8 cellular contexts compared by ENCODE assay signal in the genomic region with DNA sequence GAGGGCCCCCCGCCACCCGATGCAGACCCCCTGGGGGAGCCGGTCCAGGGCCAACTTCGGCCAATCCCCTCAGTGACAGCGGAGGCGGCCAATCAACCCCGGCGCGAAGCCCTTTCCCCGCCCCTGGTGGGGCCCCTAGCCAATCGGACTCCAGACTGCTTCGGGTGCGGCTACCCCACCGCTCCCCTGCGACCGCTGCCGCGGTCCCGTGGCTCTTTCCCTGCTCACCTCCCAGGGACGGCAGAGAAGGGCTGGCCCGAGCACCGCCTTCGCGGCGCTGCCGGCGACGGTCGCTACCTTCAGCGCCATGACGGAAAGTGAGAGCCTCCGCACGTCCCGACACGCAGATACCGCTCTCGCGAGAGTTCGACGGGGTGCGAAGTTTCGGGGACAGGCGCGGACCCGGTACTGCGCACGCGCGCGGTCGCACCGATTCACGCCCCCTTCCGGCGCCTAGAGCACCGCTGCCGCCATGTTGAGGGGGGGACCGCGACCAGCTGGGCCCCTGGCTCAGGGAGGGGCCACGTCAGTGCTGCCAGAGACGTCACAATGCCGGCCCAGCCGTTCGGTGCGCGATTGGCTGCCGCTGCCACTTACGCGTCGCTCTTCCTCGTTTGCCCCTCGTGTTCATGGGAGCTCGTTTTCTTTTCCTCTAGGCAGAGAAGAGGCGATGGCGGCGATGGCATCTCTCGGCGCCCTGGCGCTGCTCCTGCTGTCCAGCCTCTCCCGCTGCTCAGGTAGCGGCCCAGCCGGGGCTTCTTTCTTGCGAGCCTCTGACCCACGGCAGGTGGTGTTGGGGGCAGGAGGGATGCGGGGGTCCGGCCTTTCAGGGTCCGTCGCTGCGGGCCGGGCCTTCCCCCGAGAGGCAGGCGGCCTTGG. TPM values are rescaled to one million over a fixed set of nuclear protein-coding genes. Genes with fewer than 3 reads are reported as not detected.
A peak's percentile ranks its signal among the peaks of the same experiment; 100 is the strongest.
DNase-seq lines count a peak whose midpoint lies in the region; ATAC-seq and TF ChIP-seq lines count a peak whose summit lies in the region.

TSS of gene IDH3G (minus strand) at position 358 of the 879 bp plus-strand sequence. CDS start at position 309, 49 bp downstream.
TSS of gene SSR4 (plus strand) at position 651 of the 879 bp plus-strand sequence. CDS start at position 671, 20 bp downstream.

- no peak for TF ChIP-seq CTCF in mucosa of descending colon (IDR thresholded peaks at IDR 0.05)

- H3K27ac ChIP-seq in epithelial cell of prostate, result peak within 1 kb of the TSS; percentile 80

- peak within 1 kb of the TSS; percentile 95 to 97 (median 96) for H3K27ac Mint-ChIP-seq in IgD-negative memory B cell

- no peaks in the 10 kb centered on the region for H3K36me3 Mint-ChIP-seq in IgD-negative memory B cell

- peaks cover 2% of the 10 kb centered on the region for H3K27me3 Mint-ChIP-seq in IgD-negative memory B cell

- ATAC-seq in GM21529 (IDR thresholded peaks at IDR 0.05; ENCODE audit: unreplicated experiment) (peak; percentile 94), mucosa of descending colon (peak; percentile 93)

- peak; percentile 90 for DNase-seq in DMS 273 treated with DMSO at 0.1 percent for 48 hours (lab: John Stamatoyannopoulos, UW)
- DNase-seq in OCI-M2 (lab: John Stamatoyannopoulos, UW; ENCODE audit: unreplicated experiment), result peak; percentile 49
- peak; percentile 90 for DNase-seq in activated T-cell treated with anti-CD3 and anti-CD28 coated beads for 48 hours (ENCODE audit: low read depth)
- peak; percentile 68 for DNase-seq in epithelial cell of prostate (ENCODE audit: low read depth, low spot score)
- peak; percentile 92 to 96 (median 95) for DNase-seq in mucosa of descending colon
- peak; percentile 85 for DNase-seq in stimulated activated CD8-positive, alpha-beta memory T cell treated with anti-CD3 and anti-CD28 coated beads, Interleukin-4, amount 100 ng/mL, for 24 hours (ENCODE audit: low read depth)

- no peaks in the 10 kb centered on the region for H3K36me3 ChIP-seq in mucosa of descending colon (ENCODE audit: low read depth)

- intact Hi-C loops in mucosa of descending colon (cut with DNase I, micrococcal nuclease), result no loop called here

- H3K4me1 Mint-ChIP-seq in IgD-negative memory B cell, result peaks cover 0 to 11% (median 8%) of the 10 kb centered on the region in 3 donors

- H3K4me1 ChIP-seq in mucosa of descending colon (ENCODE audit: low read depth), result peaks cover 3% of the 10 kb centered on the region

- peak within 1 kb of the TSS; percentile 83 to 95 (median 90) for H3K4me3 Mint-ChIP-seq in IgD-negative memory B cell

- H3K4me3 ChIP-seq in mucosa of descending colon, result peak within 1 kb of the TSS; percentile 51

- no peaks in the 10 kb centered on the region for H3K9me3 Mint-ChIP-seq in IgD-negative memory B cell

- H3K9me3 ChIP-seq in mucosa of descending colon, result no peaks in the 10 kb centered on the region

RNA-seq across cellular contexts. Expression of gene IDH3G, which starts in this region (rescaled TPM):
- 104 TPM for polyA plus RNA-seq in IgD-negative memory B cell
- total RNA-seq in mucosa of descending colon, result 10 to 100 TPM; 57.8 to 89.9 (median 79.3) TPM

RNA-seq across cellular contexts. Expression of gene SSR4, which starts in this region (rescaled TPM):
- 395 TPM for polyA plus RNA-seq in IgD-negative memory B cell
- 100 to 1,000 TPM; 129 to 297 (median 174) TPM for total RNA-seq in mucosa of descending colon

Comparison
In these comparisons a context has a peak if more than half of its experiments do, and no peak if none do; other contexts are left out.
1. Peak in every context shown above with its lines: DNase-seq, ATAC-seq, H3K4me3 ChIP-seq and H3K27ac ChIP-seq.